Comparison of ENCODE assay signal across 8 cellular contexts in genomic region chrX:41332988-41333743, GRCh38. TPM values are rescaled to one million over a fixed set of nuclear protein-coding genes. Genes with fewer than 3 reads are reported as not detected.
DNase-seq lines count a peak whose midpoint lies in the region; ATAC-seq and TF ChIP-seq lines count a peak whose summit lies in the region.

No MANE protein-coding gene starts in this region.

- no peak for TF ChIP-seq RAD21 in neural cell (conservative IDR thresholded peaks at IDR 0.05)

- H3K9ac ChIP-seq in neural cell (ENCODE audit: low read length), result peak overlapping the region; percentile 100

- H3K4me3 Mint-ChIP-seq in stimulated activated naive CD8-positive, alpha-beta T cell treated with anti-CD3 and anti-CD28 coated beads, Interleukin-15, amount 100 ng/mL, for 72 hours, result peak overlapping the region; percentile 86 to 87

- H3K4me2 ChIP-seq in neural cell (ENCODE audit: low read length), result peak overlapping the region; percentile 25

- peak; percentile 43; the same call in 1 of the 2 replicates for TF ChIP-seq POLR2A in Raji (IDR thresholded peaks at IDR 0.05; ENCODE audit: insufficient read depth, low read depth, low read length)

- peak overlapping the region; percentile 33 for H2AFZ ChIP-seq in neural cell (ENCODE audit: low read depth, low read length)

- peak; percentile 55 for TF ChIP-seq EP300 in neural cell (conservative IDR thresholded peaks at IDR 0.05; ENCODE audit: poor library complexity, severe bottlenecking)

- H3K9me3 ChIP-seq in neural cell (ENCODE audit: low read length), result no peaks in the 10 kb centered on the region

- H3K27me3 Mint-ChIP-seq in stimulated activated naive CD8-positive, alpha-beta T cell treated with anti-CD3 and anti-CD28 coated beads, Interleukin-15, amount 100 ng/mL, for 72 hours, result no peaks in the 10 kb centered on the region

- H3F3A ChIP-seq in neural cell (ENCODE audit: insufficient read depth, low read length, poor library complexity, severe bottlenecking), result no peaks in the 10 kb centered on the region

- H3K27ac Mint-ChIP-seq in stimulated activated naive CD8-positive, alpha-beta T cell treated with anti-CD3 and anti-CD28 coated beads, Interleukin-15, amount 100 ng/mL, for 72 hours, result peak overlapping the region; percentile 99 to 100

- DNase-seq in DMS79 treated with DMSO at 0.1 percent for 48 hours (lab: John Stamatoyannopoulos, UW) (peak; percentile 56), GOT3 (lab: John Stamatoyannopoulos, UW) (peak; percentile 63), LoVo (ENCODE audit: low spot score) (peak; percentile 81), fibroblast of the conjunctiva (ENCODE audit: low read depth) (peak; percentile 82)
- DNase-seq in activated effector memory CD4-positive, alpha-beta T cell treated with anti-CD3 and anti-CD28 coated beads, Interleukin-2, amount 50 U/mL, for 16 hours, result peak; percentile 93
- DNase-seq in stimulated activated naive CD8-positive, alpha-beta T cell treated with anti-CD3 and anti-CD28 coated beads, Interleukin-15, amount 100 ng/mL, for 72 hours, result peak; percentile 78 to 86

- no peaks in the 10 kb centered on the region for H3K9me3 Mint-ChIP-seq in stimulated activated naive CD8-positive, alpha-beta T cell treated with anti-CD3 and anti-CD28 coated beads, Interleukin-15, amount 100 ng/mL, for 72 hours

- H3K4me1 Mint-ChIP-seq in stimulated activated naive CD8-positive, alpha-beta T cell treated with anti-CD3 and anti-CD28 coated beads, Interleukin-15, amount 100 ng/mL, for 72 hours, result peaks cover 28% of the 10 kb centered on the region

- TF ChIP-seq CTCF in neural cell (IDR thresholded peaks at IDR 0.05; ENCODE audit: poor library complexity, severe bottlenecking), result no peak

- H3K27ac ChIP-seq in neural cell (ENCODE audit: low read length), result peak overlapping the region; percentile 100

- ATAC-seq in stimulated activated naive CD8-positive, alpha-beta T cell treated with anti-CD3 and anti-CD28 coated beads, Interleukin-15, amount 100 ng/mL, for 72 hours, result peak; percentile 69

- H4K20me1 ChIP-seq in neural cell (ENCODE audit: insufficient read depth), result peaks cover 20% of the 10 kb centered on the region

- no peaks in the 10 kb centered on the region for H3K27me3 ChIP-seq in neural cell (ENCODE audit: insufficient read depth, low read depth, low read length)

- H3K36me3 ChIP-seq in neural cell (ENCODE audit: insufficient read depth, low read length), result no peaks in the 10 kb centered on the region

- no peaks in the 10 kb centered on the region for H3K9me2 ChIP-seq in neural cell (ENCODE audit: insufficient read depth, low read length)

- H3K79me2 ChIP-seq in neural cell (replicated peaks; ENCODE audit: insufficient read depth, low read length), result peaks cover 32% of the 10 kb centered on the region

- H3K4me3 ChIP-seq in neural cell (ENCODE audit: low read length), result peak overlapping the region; percentile 82

TF ChIP-seq in neural cell, 6 proteins besides CTCF, POLR2A, EP300 and RAD21:
- TF ChIP-seq TAF1 (IDR thresholded peaks at IDR 0.05; ENCODE audit: low read depth) (peak; percentile 66), MXI1 (conservative IDR thresholded peaks at IDR 0.05; ENCODE audit: poor library complexity, severe bottlenecking) (peak; percentile 70), SMC3 (conservative IDR thresholded peaks at IDR 0.05; ENCODE audit: poor library complexity) (no peak), REST (IDR thresholded peaks at IDR 0.05; ENCODE audit: borderline replicate concordance) (peak; percentile 19), POLR2AphosphoS5 (IDR thresholded peaks at IDR 0.05) (peak; percentile 87)

RNA-seq across cellular contexts. Expression of gene DDX3X, which starts 0.8 kb away (rescaled TPM):
- 165 TPM in 2 replicates for polyA plus RNA-seq in neural cell
- polyA minus RNA-seq in neural cell, result 319 and 366 TPM in 2 replicates

Comparison
In these comparisons a context has a peak if more than half of its experiments do, and no peak if none do; other contexts are left out.
1. Peak in every context shown above with its lines: DNase-seq, ATAC-seq, H3K4me3 ChIP-seq and H3K27ac ChIP-seq.